Comparison of ENCODE assay signal across 13 cellular contexts in the genomic region with DNA sequence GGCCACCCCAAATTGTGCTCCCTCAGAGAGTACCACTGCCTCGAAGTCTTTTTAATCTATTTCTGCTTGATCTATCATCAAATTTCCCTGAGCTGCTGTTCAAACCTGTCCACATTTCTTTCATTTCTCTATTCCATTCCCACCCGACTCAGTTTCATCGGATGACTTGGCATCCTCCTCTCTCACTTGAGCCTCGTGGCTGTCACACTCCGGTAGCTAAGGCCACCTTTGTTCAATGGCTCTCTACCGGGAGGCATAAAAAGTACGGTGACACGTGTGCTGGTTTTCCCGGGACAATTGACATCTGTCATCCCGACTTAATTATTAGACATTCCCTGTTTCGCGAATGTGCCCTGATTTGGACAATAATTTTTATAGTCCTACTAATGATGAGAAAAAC. TPM values are rescaled to one million over a fixed set of nuclear protein-coding genes. Genes with fewer than 3 reads are reported as not detected.
DNase-seq lines count a peak whose midpoint lies in the region; FAIRE-seq and TF ChIP-seq lines count a peak whose summit lies in the region.
"Had no signal": no experiment of that assay in that cellular context is flagged by ENCODE, and none has a peak within 500 bp of the region (broad histone marks: within the 10 kb centered on the region; RNA-seq: fewer than 3 reads in every experiment).

No MANE protein-coding gene starts in this region.

- H3K27ac ChIP-seq in astrocyte (ENCODE audit: low read depth, low read length) (no peak overlapping the region), muscle layer of colon (ENCODE audit: low read depth, low read length) (no peak overlapping the region), stomach smooth muscle (ENCODE audit: low read length) (peak overlapping the region; percentile 60)

- no peak overlapping the region for H3K4me3 Mint-ChIP-seq in astrocyte (ENCODE audit: unreplicated experiment)

- H3K36me3 ChIP-seq in astrocyte (ENCODE audit: insufficient read depth, low read length) (no peaks in the 10 kb centered on the region), muscle layer of colon (ENCODE audit: insufficient read depth, low read length) (no peaks in the 10 kb centered on the region), stomach smooth muscle (ENCODE audit: control insufficient read depth in 2 of 2, insufficient read depth in 2 of 2, low read length in 2 of 2) (no peaks in the 10 kb centered on the region)
- H3K36me3 ChIP-seq: HAP-1 had no signal

- FAIRE-seq in astrocyte (lab: Jason Lieb, UNC): no peak
- FAIRE-seq: TTC549 had no signal

- H3K9ac ChIP-seq in astrocyte (ENCODE audit: low read length) (peak overlapping the region; percentile 55), muscle layer of colon (ENCODE audit: low read length) (peak overlapping the region; percentile 30), stomach smooth muscle (ENCODE audit: low read length in 2 of 2) (peak overlapping the region in 1 of 2 donors; percentile 51)

- H3K79me2 ChIP-seq in astrocyte (ENCODE audit: insufficient read depth, low read length): no peaks in the 10 kb centered on the region

- peaks cover 13% of the 10 kb centered on the region for H3K27me3 Mint-ChIP-seq in astrocyte (ENCODE audit: low read depth, unreplicated experiment)

- H3K4me1 Mint-ChIP-seq in astrocyte (ENCODE audit: low read depth, unreplicated experiment): peaks cover 5% of the 10 kb centered on the region

- H3K27me3 ChIP-seq in astrocyte (ENCODE audit: insufficient read depth, low read length) (peaks cover 3% of the 10 kb centered on the region), muscle layer of colon (ENCODE audit: control insufficient read depth in 1 of 2, insufficient read depth in 2 of 2, low read length in 2 of 2) (no peaks in the 10 kb centered on the region), stomach smooth muscle (ENCODE audit: control insufficient read depth in 1 of 2, insufficient read depth in 2 of 2, low read length in 2 of 2) (no peaks in the 10 kb centered on the region)

- no peak overlapping the region for H3K4me3 ChIP-seq in astrocyte (ENCODE audit: insufficient read depth, low read depth, low read length)
- H3K4me3 ChIP-seq in muscle layer of colon (ENCODE audit: low read depth in 1 of 2, low read length in 2 of 2): no peak overlapping the region
- H3K4me3 ChIP-seq in stomach smooth muscle (ENCODE audit: low read length in 2 of 2): no peak overlapping the region
- H3K4me3 ChIP-seq: HAP-1 had no signal

- peaks cover 3% of the 10 kb centered on the region for H3K9me3 Mint-ChIP-seq in astrocyte (ENCODE audit: unreplicated experiment)

- peak overlapping the region; percentile 74 for H3K4me2 ChIP-seq in astrocyte (ENCODE audit: low read length)

- DNase-seq in NCI-H1092 (lab: John Stamatoyannopoulos, UW): peak; percentile 3
- DNase-seq in astrocyte (ENCODE audit: low read depth): no peak
- DNase-seq in NCI-H187 (lab: John Stamatoyannopoulos, UW): no peak
- DNase-seq in Ammon's horn (ENCODE audit: low spot score): no peak
- no peak for DNase-seq in NCI-H2029 (lab: John Stamatoyannopoulos, UW)
- DNase-seq: activated CD4-positive, alpha-beta T cell treated with anti-CD3 and anti-CD28 coated beads, Interleukin-2, amount 50 U/mL, for 48 hours; activated T-cell treated with anti-CD3 and anti-CD28 coated beads, Interleukin-2, amount 50 U/mL, for 1 hour had no signal

- no peaks in the 10 kb centered on the region for H4K20me1 ChIP-seq in astrocyte (ENCODE audit: insufficient read depth, low read length)

- H3K4me1 ChIP-seq in astrocyte (ENCODE audit: insufficient read depth, low read length) (peaks cover 27% of the 10 kb centered on the region), muscle layer of colon (ENCODE audit: insufficient read depth, low read length) (peaks cover 34% of the 10 kb centered on the region), stomach smooth muscle (ENCODE audit: control insufficient read depth, insufficient read depth, low read length) (peaks cover 27% of the 10 kb centered on the region)
- H3K4me1 ChIP-seq: HAP-1 had no signal

- TF ChIP-seq CTCF in astrocyte (IDR thresholded peaks at IDR 0.05; ENCODE audit: insufficient read depth, low read depth, low read length): no peak

- no peak overlapping the region for H2AFZ ChIP-seq in astrocyte (ENCODE audit: low read depth, low read length)

- H3K9me3 ChIP-seq in astrocyte (ENCODE audit: insufficient read depth, low read depth, low read length) (no peaks in the 10 kb centered on the region), muscle layer of colon (ENCODE audit: low read length) (no peaks in the 10 kb centered on the region), stomach smooth muscle (ENCODE audit: control insufficient read depth in 2 of 2, low read length in 2 of 2) (no peaks in the 10 kb centered on the region)
- H3K9me3 ChIP-seq: HAP-1 had no signal

- H3K27ac Mint-ChIP-seq in astrocyte (ENCODE audit: unreplicated experiment): no peak overlapping the region
- H3K27ac Mint-ChIP-seq: activated naive CD4-positive, alpha-beta T cell treated with anti-CD3 and anti-CD28 coated beads, Interleukin-2, amount 50 U/mL, for 72 hours had no signal

- no peaks in the 10 kb centered on the region for H3K36me3 Mint-ChIP-seq in astrocyte (ENCODE audit: low read depth, unreplicated experiment)
- H3K36me3 Mint-ChIP-seq: activated naive CD4-positive, alpha-beta T cell treated with anti-CD3 and anti-CD28 coated beads, Interleukin-2, amount 50 U/mL, for 72 hours had no signal

RNA-seq across cellular contexts. Expression of a gene that starts 22.6 kb away (rescaled TPM):
- 6.5 and 8.0 TPM in 2 replicates for total RNA-seq in astrocyte

RNA-seq across cellular contexts. Expression of a gene that starts 42.4 kb away (rescaled TPM):
- not detected in 2 replicates for total RNA-seq in astrocyte
- total RNA-seq: activated naive CD4-positive, alpha-beta T cell treated with anti-CD3 and anti-CD28 coated beads, Interleukin-2, amount 50 U/mL, for 72 hours; left colon had no signal
